In the genomic region with DNA sequence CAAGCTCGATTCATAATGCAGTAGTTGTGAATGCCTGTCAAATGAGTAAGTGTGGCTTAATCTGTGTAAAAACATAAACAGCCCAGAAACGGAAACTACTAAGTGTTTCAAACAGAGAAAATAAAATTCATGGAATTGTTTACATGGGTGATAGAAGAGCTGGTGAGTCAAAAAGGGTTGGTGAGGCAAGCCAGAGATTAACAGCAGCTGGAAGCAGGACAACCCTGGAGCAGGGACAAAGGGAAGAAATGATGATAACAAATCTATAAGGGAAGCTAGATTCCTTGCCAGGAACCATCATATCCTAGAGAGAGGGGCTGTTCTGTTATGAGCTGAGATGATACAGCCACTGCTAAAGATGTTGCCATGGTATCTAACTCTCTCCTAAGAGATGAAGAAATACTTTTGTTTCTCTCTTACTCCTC, we compare ENCODE assay signal across 15 cellular contexts. TPM values are rescaled to one million over a fixed set of nuclear protein-coding genes. Genes with fewer than 3 reads are reported as not detected.
DNase-seq lines count a peak whose midpoint lies in the region; ATAC-seq and TF ChIP-seq lines count a peak whose summit lies in the region.
"Had no signal": no experiment of that assay in that cellular context is flagged by ENCODE, and none has a peak within 500 bp of the region (broad histone marks: within the 10 kb centered on the region; RNA-seq: fewer than 3 reads in every experiment).

No MANE protein-coding gene starts in this region.

- no peak overlapping the region for H3K4me3 Mint-ChIP-seq in endothelial cell (ENCODE audit: unreplicated experiment)
- no peak overlapping the region for H3K4me3 Mint-ChIP-seq in stimulated activated naive CD8-positive, alpha-beta T cell treated with anti-CD3 and anti-CD28 coated beads, Interleukin-15, amount 100 ng/mL, for 72 hours
- H3K4me3 Mint-ChIP-seq: CD8-positive, alpha-beta memory T cell; endodermal cell; stimulated activated naive CD8-positive, alpha-beta T cell treated with anti-CD3 and anti-CD28 coated beads, Interleukin-15, Interleukin-2, amounts not matched to agents 100 ng/mL and 50 ng/mL, for 24 hours had no signal

- no peaks in the 10 kb centered on the region for H3K9me3 Mint-ChIP-seq in endothelial cell (ENCODE audit: unreplicated experiment)
- no peaks in the 10 kb centered on the region for H3K9me3 Mint-ChIP-seq in stimulated activated naive CD8-positive, alpha-beta T cell treated with anti-CD3 and anti-CD28 coated beads, Interleukin-15, amount 100 ng/mL, for 72 hours
- H3K9me3 Mint-ChIP-seq: endodermal cell; stimulated activated naive CD8-positive, alpha-beta T cell treated with anti-CD3 and anti-CD28 coated beads, Interleukin-15, Interleukin-2, amounts not matched to agents 100 ng/mL and 50 ng/mL, for 24 hours had no signal

- H3K4me3 ChIP-seq in mesodermal cell (ENCODE audit: extremely low read depth, insufficient read depth, low read length, poor library complexity, severe bottlenecking): no peak overlapping the region

- H3K9me3 ChIP-seq in mesodermal cell (ENCODE audit: control insufficient read depth, low read length): no peaks in the 10 kb centered on the region

- TF ChIP-seq CTCF in AG09319 (IDR thresholded peaks at IDR 0.05; ENCODE audit: low read depth, low read length) (no peak), endothelial cell (IDR thresholded peaks at IDR 0.05; ENCODE audit: unreplicated experiment) (no peak)

- WGBS in mesodermal cell (ENCODE audit: insufficient coverage in 2 of 2), 2 experiments: 13 to 67% methylated on average over 1 of the region's 2 CpGs

- no peak for ATAC-seq in HG03175 (IDR thresholded peaks at IDR 0.05; ENCODE audit: unreplicated experiment)
- ATAC-seq in stimulated activated naive CD8-positive, alpha-beta T cell treated with anti-CD3 and anti-CD28 coated beads, Interleukin-15, amount 100 ng/mL, for 72 hours: no peak

- peak overlapping the region; percentile 2 for H3K27ac Mint-ChIP-seq in endothelial cell (ENCODE audit: unreplicated experiment)
- H3K27ac Mint-ChIP-seq in stimulated activated naive CD8-positive, alpha-beta T cell treated with anti-CD3 and anti-CD28 coated beads, Interleukin-15, amount 100 ng/mL, for 72 hours: no peak overlapping the region
- H3K27ac Mint-ChIP-seq: CD8-positive, alpha-beta memory T cell; endodermal cell; stimulated activated naive CD8-positive, alpha-beta T cell treated with anti-CD3 and anti-CD28 coated beads, Interleukin-15, Interleukin-2, amounts not matched to agents 100 ng/mL and 50 ng/mL, for 24 hours had no signal

- peaks cover 39% of the 10 kb centered on the region for H3K4me1 ChIP-seq in mesodermal cell (ENCODE audit: control insufficient read depth, insufficient read depth, low read length, poor library complexity, severe bottlenecking)

- peaks cover 4% of the 10 kb centered on the region for H3K27me3 Mint-ChIP-seq in endothelial cell (ENCODE audit: unreplicated experiment)
- no peaks in the 10 kb centered on the region for H3K27me3 Mint-ChIP-seq in stimulated activated naive CD8-positive, alpha-beta T cell treated with anti-CD3 and anti-CD28 coated beads, Interleukin-15, amount 100 ng/mL, for 72 hours
- H3K27me3 Mint-ChIP-seq: CD8-positive, alpha-beta memory T cell had no signal

- no peaks in the 10 kb centered on the region for H3K36me3 Mint-ChIP-seq in endothelial cell (ENCODE audit: low read depth, unreplicated experiment)
- H3K36me3 Mint-ChIP-seq: CD8-positive, alpha-beta memory T cell had no signal

- peak overlapping the region; percentile 78 for H3K27ac ChIP-seq in mesodermal cell (ENCODE audit: low read depth, low read length, severe bottlenecking)

- DNase-seq in AG09319 (ENCODE audit: extremely low read depth, low read depth) (peak; percentile 61), LHCN-M2 (ENCODE audit: low read depth) (peak; percentile 94), endothelial cell (ENCODE audit: low spot score) (no peak), NCI-H1930 (lab: John Stamatoyannopoulos, UW) (no peak)
- no peak for DNase-seq in stimulated activated CD8-positive, alpha-beta memory T cell treated with anti-CD3 and anti-CD28 coated beads, Interleukin-4, amount 100 ng/mL, for 48 hours
- no peak for DNase-seq in stimulated activated naive CD8-positive, alpha-beta T cell treated with anti-CD3 and anti-CD28 coated beads, Interleukin-15, amount 100 ng/mL, for 72 hours
- DNase-seq: activated CD4-positive, alpha-beta T cell treated with anti-CD3 and anti-CD28 coated beads for 48 hours; activated naive CD4-positive, alpha-beta T cell treated with anti-CD3 and anti-CD28 coated beads, Interleukin-2, amount 50 U/mL, for 16 hours; CD8-positive, alpha-beta memory T cell; endodermal cell; Kasumi-1; NCI-H446 had no signal

- H3K36me3 ChIP-seq in mesodermal cell (ENCODE audit: control insufficient read depth, insufficient read depth, low read length): no peaks in the 10 kb centered on the region

- H3K4me1 Mint-ChIP-seq in endothelial cell (ENCODE audit: unreplicated experiment): peaks cover 6% of the 10 kb centered on the region
- no peaks in the 10 kb centered on the region for H3K4me1 Mint-ChIP-seq in stimulated activated naive CD8-positive, alpha-beta T cell treated with anti-CD3 and anti-CD28 coated beads, Interleukin-15, amount 100 ng/mL, for 72 hours
- H3K4me1 Mint-ChIP-seq: CD8-positive, alpha-beta memory T cell had no signal

RNA-seq across cellular contexts. Expression of a gene that starts 18.0 kb away (rescaled TPM):
- total RNA-seq in LHCN-M2 (2014; rRNA removed): 30.3 and 34.1 TPM in 2 replicates
- 55.3 TPM for polyA plus RNA-seq in LHCN-M2 (2012)
- total RNA-seq in endothelial cell (ENCODE audit: unreplicated experiment): not detected
- 6.4 TPM for polyA plus RNA-seq in mesodermal cell (2013, experiment 1 of 2)
- 3.2 TPM for polyA plus RNA-seq in mesodermal cell (2013, experiment 2 of 2)
- total RNA-seq: CD8-positive, alpha-beta memory T cell had no signal
- polyA plus RNA-seq: CD8-positive, alpha-beta memory T cell had no signal

Comparison
In these comparisons a context has a peak if more than half of its experiments do, and no peak if none do; other contexts are left out.
1. DNase-seq: peak in AG09319 (single experiment) and LHCN-M2 (single experiment); none in endothelial cell (single experiment), stimulated activated CD8-positive, alpha-beta memory T cell treated with anti-CD3 and anti-CD28 coated beads, Interleukin-4, amount 100 ng/mL, for 48 hours (single experiment), stimulated activated naive CD8-positive, alpha-beta T cell treated with anti-CD3 and anti-CD28 coated beads, Interleukin-15, amount 100 ng/mL, for 72 hours (0 of 2) and NCI-H1930 (0 of 2).
2. RNA of a gene that starts 18.0 kb away (total RNA-seq): 30.3 to 34.1 TPM in LHCN-M2; not detected in endothelial cell (single experiment); every median in the first group is over 10 times any median in the second.